In genomic region chr3:69282191-69282590, GRCh38 we compare ENCODE assay signal across 10 cellular contexts.
DNase-seq lines count a peak whose midpoint lies in the region; ATAC-seq lines count a peak whose summit lies in the region.
"Had no signal": no experiment of that assay in that cellular context is flagged by ENCODE, and none has a peak within 500 bp of the region (broad histone marks: within the 10 kb centered on the region; RNA-seq: fewer than 3 reads in every experiment).

No MANE protein-coding gene starts in this region.

- POLR2A ChIA-PET in T-cell (lab: Charles Lee), result no interaction called here
- POLR2A ChIA-PET in activated naive CD8-positive, alpha-beta T cell treated with anti-CD3 and anti-CD28 coated beads, Interleukin-2, amount 10 ng/mL, durations not matched to agents 7 days and 5 days (lab: Charles Lee), result no interaction called here

- H3K36me3 Mint-ChIP-seq in T-cell, result no peaks in the 10 kb centered on the region
- peaks cover 1% of the 10 kb centered on the region for H3K36me3 Mint-ChIP-seq in activated naive CD8-positive, alpha-beta T cell treated with anti-CD3 and anti-CD28 coated beads, Interleukin-2, amount 10 ng/mL, durations not matched to agents 7 days and 5 days

- H3K27me3 Mint-ChIP-seq in T-cell, result no peaks in the 10 kb centered on the region
- peaks cover 4% of the 10 kb centered on the region for H3K27me3 Mint-ChIP-seq in activated naive CD8-positive, alpha-beta T cell treated with anti-CD3 and anti-CD28 coated beads, Interleukin-2, amount 10 ng/mL, durations not matched to agents 7 days and 5 days

- H3K9me3 ChIP-seq in BLaER1, result no peaks in the 10 kb centered on the region
- H3K9me3 ChIP-seq: BLaER1 treated with 17β-estradiol and CSF1 and Interleukin-3, amounts not matched to agents 10 nM and 100 nM had no signal

- peaks cover 6 to 7% (median 7%) of the 10 kb centered on the region in 3 donors for H3K4me1 Mint-ChIP-seq in T-cell
- peaks cover 4% of the 10 kb centered on the region for H3K4me1 Mint-ChIP-seq in activated naive CD8-positive, alpha-beta T cell treated with anti-CD3 and anti-CD28 coated beads, Interleukin-2, amount 10 ng/mL, durations not matched to agents 7 days and 5 days

- no peak overlapping the region for H3K9ac ChIP-seq in BLaER1
- H3K9ac ChIP-seq: BLaER1 treated with 17β-estradiol and CSF1 and Interleukin-3, amounts not matched to agents 10 nM and 100 nM had no signal

- H4K20me1 ChIP-seq in BLaER1, result peaks cover 15% of the 10 kb centered on the region; the same call in 1 of the 2 replicates

- peak overlapping the region; percentile 4; the same call in 1 of the 2 replicates for H3K4me2 ChIP-seq in BLaER1

- H3K27ac Mint-ChIP-seq in T-cell, result peak overlapping the region in 1 of 2 donors; percentile 3
- H3K27ac Mint-ChIP-seq in activated naive CD8-positive, alpha-beta T cell treated with anti-CD3 and anti-CD28 coated beads, Interleukin-2, amount 10 ng/mL, durations not matched to agents 7 days and 5 days, result peak overlapping the region; percentile 10

- peaks cover 9% of the 10 kb centered on the region for H3K4me1 ChIP-seq in BLaER1

- peak; percentile 31 to 84 (median 64) for ATAC-seq in T-cell (replicated peaks in 1 of 4)
- ATAC-seq in activated naive CD8-positive, alpha-beta T cell treated with anti-CD3 and anti-CD28 coated beads, Interleukin-2, amount 10 ng/mL, durations not matched to agents 7 days and 5 days (ENCODE audit: low read depth), result peak; percentile 86
- ATAC-seq in HG03565 (IDR thresholded peaks at IDR 0.05; ENCODE audit: unreplicated experiment), result no peak

- CTCF ChIA-PET in T-cell (lab: Charles Lee), result interaction anchor here (0.5 to 1.3 kb wide), 7 partner anchors 8 to 283 kb away, joined by 3 to 7 read pairs (median 4); no protein-coding TSS in a partner anchor

- H3K36me3 ChIP-seq in BLaER1, result peaks cover 88% of the 10 kb centered on the region

- no peak overlapping the region for H3K27ac ChIP-seq in BLaER1
- H3K27ac ChIP-seq: BLaER1 treated with 17β-estradiol and CSF1 and Interleukin-3, amounts not matched to agents 10 nM and 100 nM had no signal

- H3K4me3 ChIP-seq in BLaER1, result no peak overlapping the region
- H3K4me3 ChIP-seq: BLaER1 treated with 17β-estradiol and CSF1 and Interleukin-3, amounts not matched to agents 10 nM and 100 nM had no signal

- H3K27me3 ChIP-seq in BLaER1, result no peaks in the 10 kb centered on the region
- H3K27me3 ChIP-seq: BLaER1 treated with 17β-estradiol and CSF1 and Interleukin-3, amounts not matched to agents 10 nM and 100 nM had no signal

- DNase-seq in T-cell, result peak in 23 of 34 experiments; percentile 1 to 44 (median 14)
- DNase-seq in activated naive CD8-positive, alpha-beta T cell treated with anti-CD3 and anti-CD28 coated beads, Interleukin-2, amount 10 ng/mL, durations not matched to agents 7 days and 5 days, result no peak
- DNase-seq in stimulated activated CD4-positive, alpha-beta T cell treated with anti-CD3 and anti-CD28 coated beads, Interleukin-12 subunit alpha, Interleukin-12 subunit beta, amount 100 ng/mL, for 24 hours (ENCODE audit: low read depth in 2 of 2), result peak; percentile 41 to 70
- no peak for DNase-seq in effector CD8-positive, alpha-beta T cell (lab: John Stamatoyannopoulos, UW)
- DNase-seq in NCI-H1436 treated with DMSO at 0.1 percent for 48 hours (lab: John Stamatoyannopoulos, UW), result no peak
- no peak for DNase-seq in 8988T
- DNase-seq: NCI-H1417 treated with DMSO at 0.1 percent for 48 hours had no signal

- H3K4me3 Mint-ChIP-seq in T-cell, result peak overlapping the region in 1 of 3 donors; percentile 10
- no peak overlapping the region for H3K4me3 Mint-ChIP-seq in activated naive CD8-positive, alpha-beta T cell treated with anti-CD3 and anti-CD28 coated beads, Interleukin-2, amount 10 ng/mL, durations not matched to agents 7 days and 5 days

- H3K9me3 Mint-ChIP-seq in T-cell, result no peaks in the 10 kb centered on the region
- no peaks in the 10 kb centered on the region for H3K9me3 Mint-ChIP-seq in activated naive CD8-positive, alpha-beta T cell treated with anti-CD3 and anti-CD28 coated beads, Interleukin-2, amount 10 ng/mL, durations not matched to agents 7 days and 5 days

Comparison
In these comparisons a context has a peak if more than half of its experiments do, and no peak if none do; other contexts are left out.
1. DNase-seq: peak in T-cell (23 of 34) and stimulated activated CD4-positive, alpha-beta T cell treated with anti-CD3 and anti-CD28 coated beads, Interleukin-12 subunit alpha, Interleukin-12 subunit beta, amount 100 ng/mL, for 24 hours (2 of 2); none in activated naive CD8-positive, alpha-beta T cell treated with anti-CD3 and anti-CD28 coated beads, Interleukin-2, amount 10 ng/mL, durations not matched to agents 7 days and 5 days (single experiment), effector CD8-positive, alpha-beta T cell (single experiment), NCI-H1436 treated with DMSO at 0.1 percent for 48 hours (single experiment) and 8988T (single experiment).